Comparison of ENCODE assay signal across 24 cellular contexts in genomic region chr13:90750957-90751356, GRCh38.
"Had no signal": no experiment of that assay in that cellular context is flagged by ENCODE, and none has a peak within 500 bp of the region (broad histone marks: within the 10 kb centered on the region; RNA-seq: fewer than 3 reads in every experiment).

No MANE protein-coding gene starts in this region.

- H3K27me3 Mint-ChIP-seq: type B pancreatic cell had no signal

- H3K9me3 Mint-ChIP-seq: nephron had no signal

- H3K27me3 ChIP-seq: esophagus squamous epithelium, foreskin keratinocyte, thyroid gland had no signal

- H3K4me3 Mint-ChIP-seq: immature natural killer cell, nephron, type B pancreatic cell had no signal

- H3K79me2 ChIP-seq: parathyroid adenoma had no signal

- DNase-seq: effector memory CD4-positive, alpha-beta T cell; esophagus squamous epithelium; foreskin keratinocyte; immature natural killer cell; left cardiac atrium; left ventricle myocardium inferior; mesenchymal stem cell; midbrain; occipital lobe; retina; stimulated activated CD4-positive, alpha-beta T cell treated with anti-CD3 and anti-CD28 coated beads, Interleukin-12 subunit alpha, Interleukin-12 subunit beta, amount 100 ng/mL, for 4 hours; stimulated activated naive CD4-positive, alpha-beta T cell; thyroid gland had no signal

- H3K4me1 ChIP-seq: esophagus squamous epithelium, foreskin keratinocyte, left ventricle myocardium inferior, parathyroid adenoma, prostate gland, thyroid gland had no signal

- H3K9me3 ChIP-seq: esophagus squamous epithelium, left ventricle myocardium inferior, prostate gland, thyroid gland had no signal

- H3K9ac ChIP-seq: parathyroid adenoma had no signal

- H3K27ac ChIP-seq: epithelial cell of prostate, esophagus squamous epithelium, foreskin keratinocyte, left ventricle myocardium inferior, parathyroid adenoma, prostate gland, skin epidermis, thyroid gland had no signal

- FAIRE-seq: endometrium, keratinocyte, urothelium cell line had no signal

- H2AFZ ChIP-seq: parathyroid adenoma had no signal

- H3K4me3 ChIP-seq: esophagus squamous epithelium, left ventricle myocardium inferior, lung, prostate gland, skin epidermis, thyroid gland had no signal

- H3K36me3 ChIP-seq: esophagus squamous epithelium, left ventricle myocardium inferior, prostate gland, thyroid gland had no signal

- H3K4me1 Mint-ChIP-seq: immature natural killer cell, nephron had no signal

- H3K27ac Mint-ChIP-seq: immature natural killer cell, type B pancreatic cell had no signal

- ATAC-seq: foreskin keratinocyte, left cardiac atrium, sciatic nerve had no signal
